In the genomic region with DNA sequence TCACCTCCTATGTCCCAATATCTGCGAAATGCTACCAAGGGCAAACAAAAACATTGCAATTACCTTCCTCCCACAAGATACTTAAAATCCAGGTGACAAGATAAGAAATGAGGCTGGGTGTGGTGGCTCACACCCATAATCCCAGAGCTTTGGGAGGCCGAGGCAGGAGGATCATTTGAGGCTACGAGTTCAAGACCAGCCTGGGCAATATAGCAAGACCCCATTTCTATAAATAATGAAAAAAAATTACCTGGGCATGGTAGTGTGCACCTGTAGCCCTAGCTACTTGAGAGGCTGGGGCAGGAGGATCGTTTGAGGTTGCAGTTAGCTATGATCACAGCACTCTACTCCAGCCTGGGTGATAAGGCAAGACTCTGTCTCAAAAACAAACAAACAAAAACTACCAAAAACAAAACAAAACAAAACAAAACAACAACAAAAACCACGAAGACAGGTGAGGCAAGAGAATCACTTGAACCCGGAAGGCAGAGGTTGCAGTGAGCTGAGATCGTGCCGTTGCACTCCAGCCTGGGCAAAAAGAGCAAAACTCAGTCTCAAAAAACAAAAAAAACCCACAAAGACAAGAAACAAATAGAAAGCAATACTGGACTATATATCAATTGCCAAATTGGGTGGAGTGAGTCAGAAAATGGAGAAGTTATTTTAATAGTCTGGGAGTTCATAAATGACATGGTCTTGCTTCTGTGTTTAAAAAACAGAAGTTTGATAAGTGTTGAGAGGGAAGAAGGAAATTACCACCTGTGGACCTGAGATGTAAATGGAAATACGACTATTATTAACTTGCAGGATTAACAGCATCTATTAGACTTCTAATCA, we compare ENCODE assay signal across 11 cellular contexts.
DNase-seq lines count a peak whose midpoint lies in the region; ATAC-seq and TF ChIP-seq lines count a peak whose summit lies in the region.
"Had no signal": no experiment of that assay in that cellular context is flagged by ENCODE, and none has a peak within 500 bp of the region (broad histone marks: within the 10 kb centered on the region; RNA-seq: fewer than 3 reads in every experiment).

No MANE protein-coding gene starts in this region.

- H3K9ac ChIP-seq in mammary epithelial cell (ENCODE audit: insufficient read depth, low read length) (no peak overlapping the region), OCI-LY3 (ENCODE audit: low read length) (no peak overlapping the region)

- H3K4me1 ChIP-seq in mammary epithelial cell (ENCODE audit: insufficient read depth, low read length) = peaks cover 16% of the 10 kb centered on the region
- H3K4me1 ChIP-seq in OCI-LY3 (ENCODE audit: low read length) = peaks cover 38% of the 10 kb centered on the region

- CTCF ChIA-PET in MCF 10A (lab: Yijun Ruan, JAX) = interaction anchor here (0.6 to 0.7 kb wide), 3 partner anchors 185 to 1056 kb away, joined by 3 read pairs; no protein-coding TSS in a partner anchor
- CTCF ChIA-PET in mammary epithelial cell (lab: Charles Lee; ENCODE audit: low non-redundant PET) = no interaction called here

- H3K4me3 ChIP-seq in mammary epithelial cell (replicated peaks in 1 of 3; ENCODE audit: insufficient read depth in 1 of 3, low read depth in 2 of 3, low read length in 3 of 3) (no peak overlapping the region), OCI-LY3 (ENCODE audit: low read length) (peak overlapping the region; percentile 12; the same call in 1 of the 2 replicates)

- peaks cover 7% of the 10 kb centered on the region for H3K36me3 Mint-ChIP-seq in MCF 10A (ENCODE audit: insufficient read depth, unreplicated experiment)

- no peaks in the 10 kb centered on the region for H4K20me1 ChIP-seq in mammary epithelial cell (ENCODE audit: insufficient read depth, low read length)
- no peaks in the 10 kb centered on the region for H4K20me1 ChIP-seq in OCI-LY3 (ENCODE audit: insufficient read depth, low read length)

- no peaks in the 10 kb centered on the region for H3K9me3 ChIP-seq in mammary epithelial cell (replicated peaks; ENCODE audit: insufficient read depth, low read length)
- no peaks in the 10 kb centered on the region for H3K9me3 ChIP-seq in OCI-LY3 (ENCODE audit: insufficient read depth, low read length)

- dilution Hi-C loops in mammary epithelial cell (cut with HindIII; ENCODE audit: low sequenced_read_pairs) = no loop called here

- peaks cover 32% of the 10 kb centered on the region for H3K4me1 Mint-ChIP-seq in MCF 10A (ENCODE audit: insufficient read depth, unreplicated experiment)

- no peak overlapping the region for H3K4me3 Mint-ChIP-seq in MCF 10A (ENCODE audit: unreplicated experiment)

- H3K9me3 Mint-ChIP-seq in MCF 10A (ENCODE audit: unreplicated experiment) = no peaks in the 10 kb centered on the region

- H3K27ac Mint-ChIP-seq in MCF 10A (ENCODE audit: low read depth, unreplicated experiment) = peak overlapping the region; percentile 42

- ATAC-seq in HG02884 (IDR thresholded peaks at IDR 0.05; ENCODE audit: unreplicated experiment) = peak; percentile 67
- ATAC-seq: left lobe of liver had no signal

- POLR2A ChIA-PET in MCF 10A (lab: Yijun Ruan, JAX) = interaction anchor here (0.7 to 1.3 kb wide), 3 partner anchors 12 to 598 kb away, joined by 3 to 7 read pairs (median 3); a partner anchor contains a TSS

- no peak overlapping the region for H2AFZ ChIP-seq in mammary epithelial cell (ENCODE audit: low read depth, low read length)
- H2AFZ ChIP-seq in OCI-LY3 (ENCODE audit: low read depth, low read length) = no peak overlapping the region

- no peak for TF ChIP-seq CTCF in MCF 10A (IDR thresholded peaks at IDR 0.05; ENCODE audit: unreplicated experiment)
- TF ChIP-seq CTCF in mammary epithelial cell (conservative IDR thresholded peaks at IDR 0.05 in 1 of 2, IDR thresholded peaks at IDR 0.05 in 1 of 2; ENCODE audit: extremely low read depth in 1 of 2, insufficient read depth in 1 of 2, low read depth in 1 of 2, low read length in 2 of 2) = no peak
- TF ChIP-seq CTCF in OCI-LY3 (IDR thresholded peaks at IDR 0.05; ENCODE audit: low read depth, low read length) = no peak

- H3K36me3 ChIP-seq in mammary epithelial cell (ENCODE audit: insufficient read depth, low read length) = no peaks in the 10 kb centered on the region
- peaks cover 6% of the 10 kb centered on the region for H3K36me3 ChIP-seq in OCI-LY3 (replicated peaks; ENCODE audit: low read depth, low read length)

- 98% methylated on average over 9 of the region's 9 CpGs for WGBS in mammary epithelial cell (ENCODE audit: low coverage, missing lambda C conversion rate)

- H3K79me2 ChIP-seq in mammary epithelial cell (ENCODE audit: insufficient read depth, low read length) (peaks cover 15% of the 10 kb centered on the region), OCI-LY3 (ENCODE audit: low read length) (peaks cover 44% of the 10 kb centered on the region)

- no peaks in the 10 kb centered on the region for H3K27me3 Mint-ChIP-seq in MCF 10A (ENCODE audit: insufficient read depth, unreplicated experiment)

- BruUV-seq in MCF 10A (replicated peaks; lab: Mats Ljungman, UMichigan) = no TSS peak
- no TSS peak for BruUV-seq in mammary epithelial cell (replicated peaks; lab: Mats Ljungman, UMichigan)

- H3K27me3 ChIP-seq in mammary epithelial cell (ENCODE audit: insufficient read depth, low read length) (no peaks in the 10 kb centered on the region), OCI-LY3 (ENCODE audit: low read depth, low read length) (no peaks in the 10 kb centered on the region)

- no peak overlapping the region for H3K4me2 ChIP-seq in mammary epithelial cell (ENCODE audit: insufficient read depth, low read depth, low read length)
- peak overlapping the region; percentile 50 for H3K4me2 ChIP-seq in OCI-LY3 (ENCODE audit: low read length)

- DNase-seq in MCF 10A (ENCODE audit: unreplicated experiment) = no peak
- DNase-seq in mammary epithelial cell = no peak
- no peak for DNase-seq in HCEC 1CT
- no peak for DNase-seq in middle frontal gyrus (ENCODE audit: extremely low spot score, low spot score)
- DNase-seq in NCI-H69 (lab: John Stamatoyannopoulos, UW) = no peak
- DNase-seq in stimulated activated CD4-positive, alpha-beta T cell treated with anti-CD3 and anti-CD28 coated beads, Interleukin-2, amount 100 ng/mL, for 48 hours = no peak
- DNase-seq: DND-41; stimulated activated naive CD4-positive, alpha-beta T cell treated with Interleukin-2 at 50 U/mL for 16 hours had no signal

- no peak overlapping the region for H3K27ac ChIP-seq in mammary epithelial cell (ENCODE audit: insufficient read depth, low read depth, low read length)
- H3K27ac ChIP-seq in OCI-LY3 (ENCODE audit: low read length) = peak overlapping the region; percentile 57

- in situ Hi-C loops in mammary epithelial cell (cut with MboI; ENCODE audit: low sequenced_read_pairs in 2 of 2) = no loop called here

- intact Hi-C loops in MCF 10A (cut with micrococcal nuclease) = no loop called here
- intact Hi-C loops in mammary epithelial cell (cut with micrococcal nuclease) = loop anchor here (10.0 kb wide), 1 partner anchor 415 kb away; no protein-coding TSS in a partner anchor
